ENCODE assay signal across 13 cellular contexts in genomic region chr13:95603887-95604533, GRCh38. TPM values are rescaled to one million over a fixed set of nuclear protein-coding genes. Genes with fewer than 3 reads are reported as not detected.
DNase-seq lines count a peak whose midpoint lies in the region; ATAC-seq and TF ChIP-seq lines count a peak whose summit lies in the region.
"Had no signal": no experiment of that assay in that cellular context is flagged by ENCODE, and none has a peak within 500 bp of the region (broad histone marks: within the 10 kb centered on the region; RNA-seq: fewer than 3 reads in every experiment).

No MANE protein-coding gene starts in this region.

- H3K4me3 Mint-ChIP-seq in endothelial cell (ENCODE audit: unreplicated experiment) = no peak overlapping the region
- H3K4me3 Mint-ChIP-seq: activated naive CD4-positive, alpha-beta T cell treated with anti-CD3 and anti-CD28 coated beads, Interleukin-2, amount 50 U/mL, for 24 hours; stimulated activated memory B cell treated with anti-CD40 and anti-IgM and Interleukin-4, amounts not matched to agents 10 μg/mL and 1 μg/mL and 100 μg/mL, for 72 hours had no signal

- TF ChIP-seq CTCF in astrocyte of the spinal cord (IDR thresholded peaks at IDR 0.05; ENCODE audit: low read depth, low read length) (no peak), kidney epithelial cell (IDR thresholded peaks at IDR 0.05; ENCODE audit: insufficient read depth, low read length, poor library complexity, severe bottlenecking) (no peak), endothelial cell (IDR thresholded peaks at IDR 0.05; ENCODE audit: unreplicated experiment) (no peak)

- no peak overlapping the region for H3K27ac Mint-ChIP-seq in endothelial cell (ENCODE audit: unreplicated experiment)
- H3K27ac Mint-ChIP-seq: activated naive CD4-positive, alpha-beta T cell treated with anti-CD3 and anti-CD28 coated beads, Interleukin-2, amount 50 U/mL, for 24 hours; progenitor cell of endocrine pancreas; stimulated activated memory B cell treated with anti-CD40 and anti-IgM and Interleukin-4, amounts not matched to agents 10 μg/mL and 1 μg/mL and 100 μg/mL, for 72 hours had no signal

- H3K9me3 Mint-ChIP-seq in endothelial cell (ENCODE audit: unreplicated experiment) = no peaks in the 10 kb centered on the region
- H3K9me3 Mint-ChIP-seq: activated naive CD4-positive, alpha-beta T cell treated with anti-CD3 and anti-CD28 coated beads, Interleukin-2, amount 50 U/mL, for 24 hours; stimulated activated memory B cell treated with anti-CD40 and anti-IgM and Interleukin-4, amounts not matched to agents 10 μg/mL and 1 μg/mL and 100 μg/mL, for 72 hours had no signal

- peak; percentile 35 for DNase-seq in left ventricle myocardium superior
- no peak for DNase-seq in Right ventricle myocardium inferior (ENCODE audit: missing footprints)
- DNase-seq in astrocyte of the spinal cord (ENCODE audit: low read depth, low spot score) = peak; percentile 80
- DNase-seq in kidney epithelial cell (ENCODE audit: low read depth) = peak; percentile 62
- DNase-seq in D341Med (ENCODE audit: low spot score) = no peak
- DNase-seq in endothelial cell (ENCODE audit: low spot score) = no peak
- DNase-seq in NCI-H2227 (lab: John Stamatoyannopoulos, UW; ENCODE audit: unreplicated experiment) = no peak
- DNase-seq: BE2C, T-helper 9 cell had no signal

- in situ Hi-C loops in astrocyte of the spinal cord (cut with HindIII; ENCODE audit: low sequenced_read_pairs) = no loop called here

- H3K36me3 Mint-ChIP-seq in endothelial cell (ENCODE audit: low read depth, unreplicated experiment) = peaks cover 20% of the 10 kb centered on the region
- H3K36me3 Mint-ChIP-seq: activated naive CD4-positive, alpha-beta T cell treated with anti-CD3 and anti-CD28 coated beads, Interleukin-2, amount 50 U/mL, for 24 hours; stimulated activated memory B cell treated with anti-CD40 and anti-IgM and Interleukin-4, amounts not matched to agents 10 μg/mL and 1 μg/mL and 100 μg/mL, for 72 hours had no signal

- H3K27me3 ChIP-seq in kidney epithelial cell (ENCODE audit: control insufficient read depth, insufficient read depth, low read length) = no peaks in the 10 kb centered on the region
- H3K27me3 ChIP-seq: BE2C had no signal

- peak; percentile 22 for ATAC-seq in left ventricle myocardium superior
- ATAC-seq in Right ventricle myocardium inferior = no peak
- no peak for ATAC-seq in GM19351 (IDR thresholded peaks at IDR 0.05; ENCODE audit: unreplicated experiment)
- ATAC-seq: stimulated activated memory B cell treated with anti-CD40 and anti-IgM and Interleukin-4, amounts not matched to agents 10 μg/mL and 1 μg/mL and 100 μg/mL, for 72 hours had no signal

- peaks cover 9% of the 10 kb centered on the region for H3K36me3 ChIP-seq in kidney epithelial cell (ENCODE audit: control insufficient read depth, insufficient read depth, low read length)

- peaks cover 15% of the 10 kb centered on the region for H3K4me1 Mint-ChIP-seq in endothelial cell (ENCODE audit: unreplicated experiment)
- H3K4me1 Mint-ChIP-seq: activated naive CD4-positive, alpha-beta T cell treated with anti-CD3 and anti-CD28 coated beads, Interleukin-2, amount 50 U/mL, for 24 hours; stimulated activated memory B cell treated with anti-CD40 and anti-IgM and Interleukin-4, amounts not matched to agents 10 μg/mL and 1 μg/mL and 100 μg/mL, for 72 hours had no signal

- intact Hi-C loops in left ventricle myocardium superior (cut with micrococcal nuclease) = no loop called here
- intact Hi-C loops in Right ventricle myocardium inferior (cut with DNase I) = no loop called here

- H3K4me3 ChIP-seq in astrocyte of the spinal cord (ENCODE audit: low read depth, low read length) (no peak overlapping the region), kidney epithelial cell (ENCODE audit: low read depth, low read length) (no peak overlapping the region)

- H3K27me3 Mint-ChIP-seq in endothelial cell (ENCODE audit: unreplicated experiment) = no peaks in the 10 kb centered on the region
- H3K27me3 Mint-ChIP-seq: progenitor cell of endocrine pancreas had no signal

RNA-seq across cellular contexts. Expression of gene DZIP1, which starts 40.5 kb away (rescaled TPM):
- total RNA-seq in left ventricle myocardium superior = 4.0 TPM
- 4.7 TPM for total RNA-seq in Right ventricle myocardium inferior
- total RNA-seq in kidney epithelial cell = 25.3 and 29.0 TPM in 2 replicates
- 39.7 TPM for total RNA-seq in endothelial cell (ENCODE audit: unreplicated experiment)

RNA-seq across cellular contexts. Expression of gene CLDN10, which starts 51.5 kb away (rescaled TPM):
- not detected for total RNA-seq in left ventricle myocardium superior
- 0.35 TPM for total RNA-seq in Right ventricle myocardium inferior
- total RNA-seq in kidney epithelial cell = 4.0 and 6.6 TPM in 2 replicates
- 1.6 TPM for total RNA-seq in endothelial cell (ENCODE audit: unreplicated experiment)

Comparison
In these comparisons a context has a peak if more than half of its experiments do, and no peak if none do; other contexts are left out.
1. DNase-seq: peak in left ventricle myocardium superior (single experiment), astrocyte of the spinal cord (single experiment) and kidney epithelial cell (single experiment); none in Right ventricle myocardium inferior (single experiment), D341Med (single experiment), endothelial cell (single experiment) and NCI-H2227 (single experiment).